ENCODE assay signal across 8 cellular contexts in genomic region chr1:45206808-45207624, GRCh38. TPM values are rescaled to one million over a fixed set of nuclear protein-coding genes. Genes with fewer than 3 reads are reported as not detected.
DNase-seq lines count a peak whose midpoint lies in the region; ATAC-seq and TF ChIP-seq lines count a peak whose summit lies in the region.

No MANE protein-coding gene starts in this region.

- H3K27ac Mint-ChIP-seq in activated T-cell treated with anti-CD3 and anti-CD28 coated beads, Interleukin-2, amount 50 U/mL, for 24 hours: peak overlapping the region; percentile 60

- ATAC-seq in GM18502 (IDR thresholded peaks at IDR 0.05; ENCODE audit: poor library complexity, unreplicated experiment): no peak

- peaks cover 38% of the 10 kb centered on the region for H3K4me1 Mint-ChIP-seq in activated T-cell treated with anti-CD3 and anti-CD28 coated beads, Interleukin-2, amount 50 U/mL, for 24 hours (ENCODE audit: low read depth)

- peaks cover 25% of the 10 kb centered on the region for H3K27me3 Mint-ChIP-seq in activated T-cell treated with anti-CD3 and anti-CD28 coated beads, Interleukin-2, amount 50 U/mL, for 24 hours

- no peaks in the 10 kb centered on the region for H3K9me3 ChIP-seq in adrenal gland (replicated peaks in 1 of 3)
- no peaks in the 10 kb centered on the region for H3K9me3 ChIP-seq in tibial artery

- peaks cover 0 to 24% of the 10 kb centered on the region in 2 donors for H3K4me1 ChIP-seq in adrenal gland (replicated peaks in 1 of 2)
- H3K4me1 ChIP-seq in tibial artery: peaks cover 0 to 23% (median 9%) of the 10 kb centered on the region in 4 donors

- TF ChIP-seq CTCF in adrenal gland (IDR thresholded peaks at IDR 0.05): no peak
- TF ChIP-seq CTCF in lower leg skin (IDR thresholded peaks at IDR 0.05): no peak
- TF ChIP-seq CTCF in tibial artery (IDR thresholded peaks at IDR 0.05): no peak

- no peaks in the 10 kb centered on the region for H3K9me3 Mint-ChIP-seq in activated T-cell treated with anti-CD3 and anti-CD28 coated beads, Interleukin-2, amount 50 U/mL, for 24 hours

- H3K36me3 Mint-ChIP-seq in activated T-cell treated with anti-CD3 and anti-CD28 coated beads, Interleukin-2, amount 50 U/mL, for 24 hours (ENCODE audit: low read depth): no peaks in the 10 kb centered on the region

- H3K27me3 ChIP-seq in adrenal gland (no peaks in the 10 kb centered on the region), tibial artery (no peaks in the 10 kb centered on the region)

- H3K36me3 ChIP-seq in adrenal gland (replicated peaks in 1 of 2) (no peaks in the 10 kb centered on the region), tibial artery (no peaks in the 10 kb centered on the region)

- intact Hi-C loops in adrenal gland (cut with DNase I): loop anchor here in 1 of 2 donors (5.0 kb wide), 2 partner anchors 90 to 185 kb away; no protein-coding TSS in a partner anchor
- intact Hi-C loops in lower leg skin (cut with DNase I; ENCODE audit: low total_unique reads): no loop called here
- intact Hi-C loops in tibial artery (cut with DNase I; ENCODE audit: low total_unique reads): no loop called here

- H3K27ac ChIP-seq in adrenal gland (peak overlapping the region in 4 of 5 donors; percentile 16 to 95 (median 88)), tibial artery (peak overlapping the region; percentile 79 to 92)

- H3K4me3 ChIP-seq in adrenal gland (peak overlapping the region in 2 of 4 donors; percentile 90 to 98), lower leg skin (ENCODE audit: low read depth, poor library complexity, severe bottlenecking) (peak overlapping the region; percentile 5), tibial artery (peak overlapping the region; percentile 74 to 92)

- DNase-seq in activated T-cell treated with anti-CD3 and anti-CD28 coated beads, Interleukin-2, amount 50 U/mL, for 24 hours: no peak
- DNase-seq in activated T-cell treated with anti-CD3 and anti-CD28 coated beads for 4 hours (no peak), adrenal gland (no peak), lower leg skin (ENCODE audit: low spot score in 2 of 2) (no peak), tibial artery (no peak), AML-193 (lab: John Stamatoyannopoulos, UW) (no peak), GM03348 (ENCODE audit: low spot score) (no peak)

- H3K4me3 Mint-ChIP-seq in activated T-cell treated with anti-CD3 and anti-CD28 coated beads, Interleukin-2, amount 50 U/mL, for 24 hours: peak overlapping the region; percentile 86

- WGBS in adrenal gland, 4 donors: 9 to 12% (median 10%) methylated on average over 17 to 18 of the region's 18 CpGs
- 10 to 11% methylated on average over 18 of the region's 18 CpGs for WGBS in lower leg skin, 2 donors

- TF ChIP-seq POLR2A in adrenal gland (IDR thresholded peaks at IDR 0.05) (no peak), lower leg skin (IDR thresholded peaks at IDR 0.05) (no peak)

RNA-seq across cellular contexts. Expression of gene ZSWIM5, which starts 0.6 kb away (rescaled TPM):
- total RNA-seq in adrenal gland (10 to 100 TPM; 14.5 to 34.0 (median 21.1) TPM), lower leg skin (1 to 10 TPM; 1.3 to 2.2 (median 1.7) TPM)
- 10 to 100 TPM in 1 of 3 donors, 1 to 10 TPM in 2; 5.0 to 25.8 (median 5.6) TPM for polyA plus RNA-seq in adrenal gland

Comparison
In these comparisons a context has a peak if more than half of its experiments do, and no peak if none do; other contexts are left out.
1. RNA of gene ZSWIM5, which starts 0.6 kb away (total RNA-seq): 14.5 to 34.0 TPM in adrenal gland; 1.3 to 2.2 TPM in lower leg skin; every median in the first group is over 4 times any median in the second.